Comparison of ENCODE assay signal across 8 cellular contexts in genomic region chr6:31619805-31620585, GRCh38. TPM values are rescaled to one million over a fixed set of nuclear protein-coding genes. Genes with fewer than 3 reads are reported as not detected.
DNase-seq lines count a peak whose midpoint lies in the region; ATAC-seq and TF ChIP-seq lines count a peak whose summit lies in the region.

No MANE protein-coding gene starts in this region.

- ATAC-seq in GM19395 (IDR thresholded peaks at IDR 0.05; ENCODE audit: unreplicated experiment) (peak; percentile 73), HG03558 (IDR thresholded peaks at IDR 0.05; ENCODE audit: extremely low read depth, unreplicated experiment) (peak; percentile 68), left lobe of liver (peak; percentile 89)

- H3K27me3 Mint-ChIP-seq in CD14-positive monocyte (ENCODE audit: low read depth in 3 of 3): peaks cover 0 to 1% (median 0%) of the 10 kb centered on the region in 3 donors
- H3K27me3 Mint-ChIP-seq in dendritic cell treated with granulocyte-macrophage colony-stimulating factor and Interleukin-4, amounts not matched to agents 40 ng/mL and 50 ng/mL, for 4 days: no peaks in the 10 kb centered on the region

- peaks cover 60% of the 10 kb centered on the region for H3K4me1 Mint-ChIP-seq in CD14-positive monocyte
- peaks cover 58% of the 10 kb centered on the region for H3K4me1 Mint-ChIP-seq in dendritic cell treated with granulocyte-macrophage colony-stimulating factor and Interleukin-4, amounts not matched to agents 40 ng/mL and 50 ng/mL, for 4 days (ENCODE audit: low read depth)

- H3K4me3 Mint-ChIP-seq in CD14-positive monocyte: peak overlapping the region; percentile 89 to 96
- peak overlapping the region; percentile 93 for H3K4me3 Mint-ChIP-seq in dendritic cell treated with granulocyte-macrophage colony-stimulating factor and Interleukin-4, amounts not matched to agents 40 ng/mL and 50 ng/mL, for 4 days

- H3K36me3 Mint-ChIP-seq in CD14-positive monocyte: peaks cover 28 to 45% of the 10 kb centered on the region in 2 donors
- peaks cover 84% of the 10 kb centered on the region for H3K36me3 Mint-ChIP-seq in dendritic cell treated with granulocyte-macrophage colony-stimulating factor and Interleukin-4, amounts not matched to agents 40 ng/mL and 50 ng/mL, for 4 days (ENCODE audit: low read depth)

- DNase-seq in CD14-positive monocyte (ENCODE audit: low spot score): peak; percentile 97
- DNase-seq in NCI-H748 (lab: John Stamatoyannopoulos, UW; ENCODE audit: unreplicated experiment): peak; percentile 100
- DNase-seq in activated CD4-positive, alpha-beta T cell treated with anti-CD3 and anti-CD28 coated beads, Interleukin-2, amount 50 U/mL, for 24 hours (ENCODE audit: low read depth in 1 of 2, low spot score in 1 of 2): peak; percentile 88 to 97
- DNase-seq in left lobe of liver (ENCODE audit: low spot score): peak; percentile 98
- peak; percentile 96 to 97 for DNase-seq in stimulated activated CD4-positive, alpha-beta T cell treated with anti-CD3 and anti-CD28 coated beads, Interleukin-2, amount 100 ng/mL, for 24 hours

- H3K9me3 Mint-ChIP-seq in CD14-positive monocyte: peaks cover 0 to 1% (median 0%) of the 10 kb centered on the region in 7 donors
- H3K9me3 Mint-ChIP-seq in dendritic cell treated with granulocyte-macrophage colony-stimulating factor and Interleukin-4, amounts not matched to agents 40 ng/mL and 50 ng/mL, for 4 days: no peaks in the 10 kb centered on the region

- intact Hi-C loops in CD14-positive monocyte (cut with micrococcal nuclease): loop anchor here (2.0 to 5.0 kb wide), 2 partner anchors 33 to 47 kb away; partner anchors contain the start of genes BAG6 (in 2 of the 2), CSNK2B (in 1 of the 2) and LY6G5B (in 1 of the 2)
- intact Hi-C loops in dendritic cell treated with granulocyte-macrophage colony-stimulating factor and Interleukin-4, amounts not matched to agents 40 ng/mL and 50 ng/mL, for 4 days (cut with micrococcal nuclease): loop anchor here (1.0 to 5.0 kb wide), 2 partner anchors 32 to 47 kb away; partner anchors contain the start of genes BAG6, CSNK2B and LY6G5B

- peak overlapping the region; percentile 98 to 100 (median 100) for H3K27ac Mint-ChIP-seq in CD14-positive monocyte
- peak overlapping the region; percentile 96 for H3K27ac Mint-ChIP-seq in dendritic cell treated with granulocyte-macrophage colony-stimulating factor and Interleukin-4, amounts not matched to agents 40 ng/mL and 50 ng/mL, for 4 days

- no peak for TF ChIP-seq CTCF in CD14-positive monocyte (IDR thresholded peaks at IDR 0.05)

RNA-seq across cellular contexts. Expression of gene PRRC2A, which starts 0.5 kb away (rescaled TPM):
- 1 to 10 TPM; 1.2 to 2.3 TPM for polyA plus RNA-seq in CD14-positive monocyte
- 47.3 TPM for total RNA-seq in left lobe of liver

RNA-seq across cellular contexts. Expression of gene AIF1, which starts 5.0 kb away (rescaled TPM):
- polyA plus RNA-seq in CD14-positive monocyte: 1,000 to 10,000 TPM; 2,275 to 2,310 TPM
- 7.2 TPM for total RNA-seq in left lobe of liver

RNA-seq across cellular contexts. Expression of gene NCR3, which starts 27.2 kb away (rescaled TPM):
- 1 to 10 TPM in 1 of 2 donors, under 1 TPM in 1; 0.54 to 1.2 TPM for polyA plus RNA-seq in CD14-positive monocyte
- not detected for total RNA-seq in left lobe of liver

RNA-seq across cellular contexts. Expression of gene BAG6, which starts 32.5 kb away (rescaled TPM):
- polyA plus RNA-seq in CD14-positive monocyte: 10 to 100 TPM; 15.4 to 15.6 TPM
- total RNA-seq in left lobe of liver: 141 TPM

RNA-seq across cellular contexts. Expression of gene LST1, which starts 33.9 kb away (rescaled TPM):
- polyA plus RNA-seq in CD14-positive monocyte: 1,000 to 10,000 TPM; 1,103 to 1,202 TPM
- total RNA-seq in left lobe of liver: 10.2 TPM

Comparison
In these comparisons a context has a peak if more than half of its experiments do, and no peak if none do; other contexts are left out.
1. Peak in every context shown above with its lines: DNase-seq and ATAC-seq.